Comparison of ENCODE assay signal across 13 cellular contexts in the genomic region with DNA sequence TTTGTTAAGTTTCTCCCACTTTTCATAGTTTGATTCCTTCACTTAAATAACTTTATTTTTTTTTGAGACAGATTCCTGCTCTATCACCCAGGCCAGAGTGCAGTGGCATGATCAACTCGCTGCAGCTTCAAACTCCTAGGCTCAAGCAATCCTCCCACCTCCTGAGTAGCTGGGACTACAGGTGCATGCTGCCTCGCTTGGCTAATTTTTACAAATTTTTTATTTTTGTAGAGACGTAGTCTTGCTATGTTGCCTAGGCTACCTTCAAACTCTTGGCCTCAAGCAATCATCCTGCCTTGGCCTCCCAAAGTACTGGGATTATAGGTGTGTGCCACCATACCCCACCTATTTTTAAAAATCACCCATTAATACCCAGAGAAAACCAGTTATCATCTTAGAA. TPM values are rescaled to one million over a fixed set of nuclear protein-coding genes. Genes with fewer than 3 reads are reported as not detected.
DNase-seq lines count a peak whose midpoint lies in the region; ATAC-seq and TF ChIP-seq lines count a peak whose summit lies in the region.
"Had no signal": no experiment of that assay in that cellular context is flagged by ENCODE, and none has a peak within 500 bp of the region (broad histone marks: within the 10 kb centered on the region; RNA-seq: fewer than 3 reads in every experiment).

No MANE protein-coding gene starts in this region.

- H3K4me1 Mint-ChIP-seq in activated CD4-positive, alpha-beta T cell treated with anti-CD3 and anti-CD28 coated beads for 36 hours = peaks cover 92% of the 10 kb centered on the region
- H3K4me1 Mint-ChIP-seq in activated CD4-positive, alpha-beta memory T cell treated with anti-CD3 and anti-CD28 coated beads, Interleukin-2, amount 10 ng/mL, durations not matched to agents 7 days and 5 days = peaks cover 92% of the 10 kb centered on the region
- peaks cover 64 to 67% of the 10 kb centered on the region in 2 donors for H3K4me1 Mint-ChIP-seq in natural killer cell

- POLR2A ChIA-PET in activated CD4-positive, alpha-beta T cell treated with anti-CD3 and anti-CD28 coated beads for 36 hours (lab: Charles Lee) = no interaction called here
- POLR2A ChIA-PET in activated CD4-positive, alpha-beta memory T cell treated with anti-CD3 and anti-CD28 coated beads, Interleukin-2, amount 10 ng/mL, durations not matched to agents 7 days and 5 days (lab: Charles Lee) = interaction anchor here (16.8 to 17.1 kb wide), 2 partner anchors 15 to 18 kb away, joined by 364 to 444 read pairs; a partner anchor contains a TSS

- intact Hi-C loops in activated CD4-positive, alpha-beta T cell treated with anti-CD3 and anti-CD28 coated beads for 36 hours (cut with DNase I, micrococcal nuclease) = no loop called here
- intact Hi-C loops in natural killer cell (cut with micrococcal nuclease) = no loop called here

- H3K27ac Mint-ChIP-seq in activated CD4-positive, alpha-beta T cell treated with anti-CD3 and anti-CD28 coated beads for 36 hours = peak overlapping the region; percentile 99
- H3K27ac Mint-ChIP-seq in activated CD4-positive, alpha-beta memory T cell treated with anti-CD3 and anti-CD28 coated beads, Interleukin-2, amount 10 ng/mL, durations not matched to agents 7 days and 5 days = peak overlapping the region; percentile 93
- H3K27ac Mint-ChIP-seq in natural killer cell = peak overlapping the region; percentile 86 to 93
- H3K27ac Mint-ChIP-seq: type B pancreatic cell had no signal

- H3K27me3 Mint-ChIP-seq in activated CD4-positive, alpha-beta T cell treated with anti-CD3 and anti-CD28 coated beads for 36 hours = no peaks in the 10 kb centered on the region
- H3K27me3 Mint-ChIP-seq in activated CD4-positive, alpha-beta memory T cell treated with anti-CD3 and anti-CD28 coated beads, Interleukin-2, amount 10 ng/mL, durations not matched to agents 7 days and 5 days = no peaks in the 10 kb centered on the region
- no peaks in the 10 kb centered on the region for H3K27me3 Mint-ChIP-seq in natural killer cell (ENCODE audit: low read depth in 2 of 2)
- H3K27me3 Mint-ChIP-seq: type B pancreatic cell had no signal

- no peak overlapping the region for H3K4me3 Mint-ChIP-seq in activated CD4-positive, alpha-beta T cell treated with anti-CD3 and anti-CD28 coated beads for 36 hours
- no peak overlapping the region for H3K4me3 Mint-ChIP-seq in activated CD4-positive, alpha-beta memory T cell treated with anti-CD3 and anti-CD28 coated beads, Interleukin-2, amount 10 ng/mL, durations not matched to agents 7 days and 5 days
- H3K4me3 Mint-ChIP-seq in natural killer cell = no peak overlapping the region
- H3K4me3 Mint-ChIP-seq: type B pancreatic cell had no signal

- DNase-seq in activated CD4-positive, alpha-beta T cell treated with anti-CD3 and anti-CD28 coated beads for 36 hours = no peak
- DNase-seq in activated CD4-positive, alpha-beta T cell treated with anti-CD3 and anti-CD28 coated beads, Interleukin-2, amount 50 U/mL, for 1 hour = no peak
- DNase-seq in activated CD4-positive, alpha-beta memory T cell treated with anti-CD3 and anti-CD28 coated beads, Interleukin-2, amount 10 ng/mL, durations not matched to agents 7 days and 5 days = no peak
- DNase-seq in natural killer cell = no peak
- DNase-seq in islet precursor cell = no peak
- DNase-seq: PC-3; SK-N-SH; stimulated activated CD4-positive, alpha-beta T cell treated with anti-CD3 and anti-CD28 coated beads, Interleukin-2, amount 100 ng/mL, for 48 hours had no signal

- CTCF ChIA-PET in activated CD4-positive, alpha-beta T cell treated with anti-CD3 and anti-CD28 coated beads for 36 hours (lab: Charles Lee) = interaction anchor here (2.2 to 3.6 kb wide), 4 partner anchors 9 to 34 kb away, joined by 8 to 14 read pairs (median 10); no protein-coding TSS in a partner anchor
- CTCF ChIA-PET in activated CD4-positive, alpha-beta memory T cell treated with anti-CD3 and anti-CD28 coated beads, Interleukin-2, amount 10 ng/mL, durations not matched to agents 7 days and 5 days (lab: Charles Lee) = interaction anchor here (2.3 to 5.2 kb wide), 2 partner anchors 9 to 22 kb away, joined by 13 to 22 read pairs; no protein-coding TSS in a partner anchor

- H3K36me3 Mint-ChIP-seq in activated CD4-positive, alpha-beta T cell treated with anti-CD3 and anti-CD28 coated beads for 36 hours (ENCODE audit: low read depth) = peaks cover 39% of the 10 kb centered on the region
- peaks cover 74% of the 10 kb centered on the region for H3K36me3 Mint-ChIP-seq in activated CD4-positive, alpha-beta memory T cell treated with anti-CD3 and anti-CD28 coated beads, Interleukin-2, amount 10 ng/mL, durations not matched to agents 7 days and 5 days (ENCODE audit: low read depth)
- H3K36me3 Mint-ChIP-seq in natural killer cell = peaks cover 12% of the 10 kb centered on the region
- H3K36me3 Mint-ChIP-seq: type B pancreatic cell had no signal

- no peaks in the 10 kb centered on the region for H3K9me3 Mint-ChIP-seq in activated CD4-positive, alpha-beta T cell treated with anti-CD3 and anti-CD28 coated beads for 36 hours (ENCODE audit: low read depth)
- no peaks in the 10 kb centered on the region for H3K9me3 Mint-ChIP-seq in activated CD4-positive, alpha-beta memory T cell treated with anti-CD3 and anti-CD28 coated beads, Interleukin-2, amount 10 ng/mL, durations not matched to agents 7 days and 5 days
- no peaks in the 10 kb centered on the region for H3K9me3 Mint-ChIP-seq in natural killer cell
- H3K9me3 Mint-ChIP-seq: type B pancreatic cell had no signal

- no peak for ATAC-seq in activated CD4-positive, alpha-beta T cell treated with anti-CD3 and anti-CD28 coated beads for 36 hours
- ATAC-seq in HG02798 (IDR thresholded peaks at IDR 0.05; ENCODE audit: poor library complexity, unreplicated experiment) (peak; percentile 25), natural killer cell (no peak), GM21367 (IDR thresholded peaks at IDR 0.05; ENCODE audit: unreplicated experiment) (no peak), HG02970 (IDR thresholded peaks at IDR 0.05; ENCODE audit: low FRiP score, unreplicated experiment) (no peak)
- ATAC-seq: left lobe of liver, PC-3 had no signal

- TF ChIP-seq CTCF in natural killer cell (IDR thresholded peaks at IDR 0.05) = no peak

RNA-seq across cellular contexts. Expression of a gene that starts 14.2 kb away (rescaled TPM):
- total RNA-seq in activated CD4-positive, alpha-beta T cell treated with anti-CD3 and anti-CD28 coated beads for 36 hours = 100 to 1,000 TPM; 161 to 188 TPM
- total RNA-seq in activated CD4-positive, alpha-beta memory T cell treated with anti-CD3 and anti-CD28 coated beads, Interleukin-2, amount 10 ng/mL, durations not matched to agents 7 days and 5 days = 100 to 1,000 TPM; 574 to 590 TPM
- 100 to 1,000 TPM; 508 to 640 (median 555) TPM for total RNA-seq in natural killer cell
